In the genomic region with DNA sequence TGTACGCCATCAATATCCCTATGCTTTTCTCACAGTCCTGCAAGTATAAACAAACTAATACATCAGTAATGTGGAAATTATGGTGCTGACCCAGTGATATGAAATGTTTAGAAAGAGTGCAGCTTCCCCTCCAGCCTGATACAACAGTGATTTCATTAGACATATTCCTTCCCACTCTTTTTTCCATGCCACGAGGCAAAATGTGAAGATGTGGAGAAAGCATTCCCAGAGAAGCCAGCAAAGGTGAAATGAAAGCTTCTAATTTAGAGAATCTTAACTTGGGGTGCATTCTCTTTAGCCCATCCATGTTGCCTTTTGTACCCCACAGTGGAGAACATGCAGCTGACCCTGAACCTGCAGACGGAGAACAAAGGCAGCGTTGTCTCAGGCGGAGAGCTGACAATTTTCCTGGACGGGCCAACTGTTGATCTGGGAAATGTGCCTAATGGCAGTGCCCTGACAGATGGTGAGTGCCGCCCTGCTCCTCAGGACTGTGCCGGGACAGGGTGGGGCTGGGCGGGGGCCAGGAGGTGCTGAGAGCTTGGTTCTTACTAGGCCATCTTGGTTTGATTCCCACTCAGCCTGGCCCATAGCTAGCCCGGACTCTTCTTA, we compare ENCODE assay signal across 10 cellular contexts.
A peak's percentile ranks its signal among the peaks of the same experiment; 100 is the strongest.
DNase-seq lines count a peak whose midpoint lies in the region; ATAC-seq and TF ChIP-seq lines count a peak whose summit lies in the region.
"Had no signal": no experiment of that assay in that cellular context is flagged by ENCODE, and none has a peak within 500 bp of the region (broad histone marks: within the 10 kb centered on the region; RNA-seq: fewer than 3 reads in every experiment).

No MANE protein-coding gene starts in this region.

- H3K4me1 Mint-ChIP-seq in nephron = peaks cover 37% of the 10 kb centered on the region
- H3K4me1 Mint-ChIP-seq in CD14-positive monocyte = no peaks in the 10 kb centered on the region

- H3K4me3 ChIP-seq in breast epithelium = no peak overlapping the region
- no peak overlapping the region for H3K4me3 ChIP-seq in mammary epithelial cell (replicated peaks in 1 of 3; ENCODE audit: insufficient read depth in 1 of 3, low read depth in 2 of 3, low read length in 3 of 3)

- H3K27me3 Mint-ChIP-seq in nephron (ENCODE audit: low read depth) (no peaks in the 10 kb centered on the region), CD14-positive monocyte (ENCODE audit: low read depth in 3 of 3) (no peaks in the 10 kb centered on the region)

- H3K4me1 ChIP-seq in breast epithelium (peaks cover 0 to 5% of the 10 kb centered on the region in 2 donors), mammary epithelial cell (ENCODE audit: insufficient read depth, low read length) (peaks cover 3% of the 10 kb centered on the region)

- no peak for TF ChIP-seq POLR2A in breast epithelium (IDR thresholded peaks at IDR 0.05)

- H3K9ac ChIP-seq in mammary epithelial cell (ENCODE audit: insufficient read depth, low read length) = no peak overlapping the region

- H4K20me1 ChIP-seq in mammary epithelial cell (ENCODE audit: insufficient read depth, low read length) = no peaks in the 10 kb centered on the region

- TF ChIP-seq CTCF in breast epithelium (IDR thresholded peaks at IDR 0.05) (no peak), mammary epithelial cell (conservative IDR thresholded peaks at IDR 0.05 in 1 of 2, IDR thresholded peaks at IDR 0.05 in 1 of 2; ENCODE audit: extremely low read depth in 1 of 2, insufficient read depth in 1 of 2, low read depth in 1 of 2, low read length in 2 of 2) (no peak), nephron (IDR thresholded peaks at IDR 0.05; ENCODE audit: unreplicated experiment in 3 of 3) (no peak), CD14-positive monocyte (IDR thresholded peaks at IDR 0.05) (no peak)

- peak overlapping the region; percentile 58 to 65 (median 64) for H3K27ac Mint-ChIP-seq in nephron
- peak overlapping the region in 1 of 7 donors; percentile 37 for H3K27ac Mint-ChIP-seq in CD14-positive monocyte
- H3K27ac Mint-ChIP-seq: activated T-helper 2 cell treated with anti-CD3 and anti-CD28 coated beads, Interferon-gamma antibody, Interleukin-2, Interleukin-4, amounts not matched to agents 10 μg/mL and 5 μg/mL and 100 μg/mL, durations not matched to agents 14 hours and 24 hours and 36 hours had no signal

- dilution Hi-C loops in mammary epithelial cell (cut with HindIII; ENCODE audit: low sequenced_read_pairs) = no loop called here

- peaks cover 27% of the 10 kb centered on the region for H3K36me3 Mint-ChIP-seq in nephron (ENCODE audit: low read depth)
- H3K36me3 Mint-ChIP-seq in CD14-positive monocyte = peaks cover 68 to 75% of the 10 kb centered on the region in 2 donors

- WGBS in mammary epithelial cell (ENCODE audit: low coverage, missing lambda C conversion rate) = 39% methylated on average over 8 of the region's 10 CpGs

- no peak overlapping the region for H3K4me2 ChIP-seq in mammary epithelial cell (ENCODE audit: insufficient read depth, low read depth, low read length)

- H3K36me3 ChIP-seq in breast epithelium = no peaks in the 10 kb centered on the region
- no peaks in the 10 kb centered on the region for H3K36me3 ChIP-seq in mammary epithelial cell (ENCODE audit: insufficient read depth, low read length)

- H3K79me2 ChIP-seq in mammary epithelial cell (ENCODE audit: insufficient read depth, low read length) = no peaks in the 10 kb centered on the region

- H3K4me3 Mint-ChIP-seq in nephron (no peak overlapping the region), CD14-positive monocyte (no peak overlapping the region)

- no peaks in the 10 kb centered on the region for H3K9me3 ChIP-seq in breast epithelium
- H3K9me3 ChIP-seq in mammary epithelial cell (replicated peaks; ENCODE audit: insufficient read depth, low read length) = no peaks in the 10 kb centered on the region

- no peak overlapping the region for H2AFZ ChIP-seq in mammary epithelial cell (ENCODE audit: low read depth, low read length)

- in situ Hi-C loops in mammary epithelial cell (cut with MboI; ENCODE audit: low sequenced_read_pairs in 2 of 2) = no loop called here

- intact Hi-C loops in breast epithelium (cut with DNase I; ENCODE audit: low total_unique reads) (no loop called here), mammary epithelial cell (cut with micrococcal nuclease) (no loop called here), Right ventricle myocardium superior (cut with DNase I) (no loop called here), CD14-positive monocyte (cut with micrococcal nuclease) (no loop called here)

- H3K27me3 ChIP-seq in breast epithelium = no peaks in the 10 kb centered on the region
- no peaks in the 10 kb centered on the region for H3K27me3 ChIP-seq in mammary epithelial cell (ENCODE audit: insufficient read depth, low read length)

- CTCF ChIA-PET in mammary epithelial cell (lab: Charles Lee; ENCODE audit: low non-redundant PET) = no interaction called here

- ATAC-seq in Right ventricle myocardium superior (ENCODE audit: poor library complexity) (peak; percentile 82), HG03521 (IDR thresholded peaks at IDR 0.05; ENCODE audit: unreplicated experiment) (no peak), HG03196 (IDR thresholded peaks at IDR 0.05; ENCODE audit: unreplicated experiment) (no peak)
- ATAC-seq: SK-N-SH treated with all-trans-retinoic acid at 6 μM for 48 hours had no signal

- H3K27ac ChIP-seq in breast epithelium = peak overlapping the region; percentile 41 to 59
- no peak overlapping the region for H3K27ac ChIP-seq in mammary epithelial cell (ENCODE audit: insufficient read depth, low read depth, low read length)

- DNase-seq in breast epithelium (ENCODE audit: low spot score in 2 of 2) (peak; percentile 57), mammary epithelial cell (no peak), Right ventricle myocardium superior (peak; percentile 48), NCI-H1048 (lab: John Stamatoyannopoulos, UW) (no peak), CD14-positive monocyte (ENCODE audit: low spot score) (no peak)

- BruUV-seq in mammary epithelial cell (replicated peaks; lab: Mats Ljungman, UMichigan) = no TSS peak

- no peaks in the 10 kb centered on the region for H3K9me3 Mint-ChIP-seq in nephron
- no peaks in the 10 kb centered on the region for H3K9me3 Mint-ChIP-seq in CD14-positive monocyte
- H3K9me3 Mint-ChIP-seq: activated T-helper 2 cell treated with anti-CD3 and anti-CD28 coated beads, Interferon-gamma antibody, Interleukin-2, Interleukin-4, amounts not matched to agents 10 μg/mL and 5 μg/mL and 100 μg/mL, durations not matched to agents 14 hours and 24 hours and 36 hours had no signal

Comparison
In these comparisons a context has a peak if more than half of its experiments do, and no peak if none do; other contexts are left out.
1. DNase-seq: peak in breast epithelium (2 of 2) and Right ventricle myocardium superior (single experiment); none in mammary epithelial cell (single experiment), NCI-H1048 (single experiment) and CD14-positive monocyte (single experiment).